Comparison of ENCODE assay signal across 8 cellular contexts in genomic region chr3:45688882-45689786, GRCh38. TPM values are rescaled to one million over a fixed set of nuclear protein-coding genes. Genes with fewer than 3 reads are reported as not detected.
DNase-seq lines count a peak whose midpoint lies in the region; TF ChIP-seq lines count a peak whose summit lies in the region.

TSS of gene SACM1L (plus strand) at chr3:45689396. CDS start at chr3:45689466, 70 bp downstream.

- no peak within 1 kb of the TSS for H4K5ac ChIP-seq in H9 (ENCODE audit: insufficient read length, low read depth, low read length)

- TF ChIP-seq CTCF in H9 (conservative IDR thresholded peaks at IDR 0.05) (no peak), fibroblast of the aortic adventitia (IDR thresholded peaks at IDR 0.05; ENCODE audit: insufficient read depth, low read length) (no peak), nephron (IDR thresholded peaks at IDR 0.05; ENCODE audit: unreplicated experiment in 3 of 3) (no peak)

- no peak within 1 kb of the TSS for H4K8ac ChIP-seq in H9 (replicated peaks; ENCODE audit: insufficient read length, low read depth, low read length)

- H3K4me1 Mint-ChIP-seq in H9 (peaks cover 53% of the 10 kb centered on the region in 2 experiments), nephron (peaks cover 40% of the 10 kb centered on the region)
- H3K4me1 Mint-ChIP-seq in stimulated activated naive CD8-positive, alpha-beta T cell treated with anti-CD3 and anti-CD28 coated beads, Interleukin-15, Interleukin-2, amounts not matched to agents 100 ng/mL and 50 ng/mL, for 24 hours (ENCODE audit: low read depth): peaks cover 55% of the 10 kb centered on the region

- H3K9ac ChIP-seq in H9 (ENCODE audit: extremely low read depth, insufficient read length, low read length): peak within 1 kb of the TSS; percentile 92

- H4K91ac ChIP-seq in H9 (ENCODE audit: insufficient read length, low read depth, low read length): no peak within 1 kb of the TSS

- no peak within 1 kb of the TSS for H3T11ph ChIP-seq in H9 (ENCODE audit: low read length)

- no CpG with 5 or more reads among the region's 81 CpGs for WGBS in H9 (ENCODE audit: extremely low coverage, insufficient read length, low lambda C conversion rate)

- H3K4me3 Mint-ChIP-seq in H9: peak within 1 kb of the TSS; percentile 82 to 89
- peak within 1 kb of the TSS; percentile 83 to 95 (median 90) for H3K4me3 Mint-ChIP-seq in nephron
- H3K4me3 Mint-ChIP-seq in stimulated activated naive CD8-positive, alpha-beta T cell treated with anti-CD3 and anti-CD28 coated beads, Interleukin-15, Interleukin-2, amounts not matched to agents 100 ng/mL and 50 ng/mL, for 24 hours: peak within 1 kb of the TSS; percentile 94

- H3K79me1 ChIP-seq in H9 (ENCODE audit: insufficient read depth, low read depth, low read length, poor library complexity, severe bottlenecking): peaks cover 5% of the 10 kb centered on the region

- H3K27me3 Mint-ChIP-seq in H9 (ENCODE audit: low read depth) (peaks cover 3% of the 10 kb centered on the region), nephron (ENCODE audit: low read depth) (peaks cover 10% of the 10 kb centered on the region)
- H3K27me3 Mint-ChIP-seq in stimulated activated naive CD8-positive, alpha-beta T cell treated with anti-CD3 and anti-CD28 coated beads, Interleukin-15, Interleukin-2, amounts not matched to agents 100 ng/mL and 50 ng/mL, for 24 hours: peaks cover 4% of the 10 kb centered on the region

- no peak within 1 kb of the TSS for H3K23ac ChIP-seq in H9 (ENCODE audit: insufficient read length, low read depth, low read length)

- peaks cover 36% of the 10 kb centered on the region for H3K79me2 ChIP-seq in H9 (ENCODE audit: insufficient read depth, low read length)

- H3K27ac ChIP-seq in H9 (ENCODE audit: insufficient read length, low read depth, low read length): peak within 1 kb of the TSS; percentile 35

- no peak within 1 kb of the TSS for H2BK12ac ChIP-seq in H9 (ENCODE audit: insufficient read length, low read depth, low read length)

- peaks cover 8 to 11% (median 11%) of the 10 kb centered on the region in 3 experiments for H3K36me3 Mint-ChIP-seq in H9 (ENCODE audit: insufficient read depth in 1 of 3, low read depth in 3 of 3)
- peaks cover 12% of the 10 kb centered on the region for H3K36me3 Mint-ChIP-seq in nephron (ENCODE audit: low read depth)
- peaks cover 46% of the 10 kb centered on the region for H3K36me3 Mint-ChIP-seq in stimulated activated naive CD8-positive, alpha-beta T cell treated with anti-CD3 and anti-CD28 coated beads, Interleukin-15, Interleukin-2, amounts not matched to agents 100 ng/mL and 50 ng/mL, for 24 hours (ENCODE audit: low read depth)

- peaks cover 6% of the 10 kb centered on the region for H3K23me2 ChIP-seq in H9 (ENCODE audit: insufficient read length, low read depth, low read length, poor library complexity, severe bottlenecking)

- H2AK5ac ChIP-seq in H9 (ENCODE audit: insufficient read length, low read length): no peak within 1 kb of the TSS

- peaks cover 8% of the 10 kb centered on the region; the same call in 1 of the 2 replicates for H3K36me3 ChIP-seq in MG63

- H3K4me3 ChIP-seq in MG63: peak within 1 kb of the TSS; percentile 79
- peak within 1 kb of the TSS; percentile 78 for H3K4me3 ChIP-seq in fibroblast of the aortic adventitia (ENCODE audit: low read depth, low read length)

- no peaks in the 10 kb centered on the region for H4K20me1 ChIP-seq in H9 (ENCODE audit: control insufficient read depth, insufficient read depth, insufficient read length)

- H3K56ac ChIP-seq in H9 (ENCODE audit: insufficient read length, low read depth, low read length): no peak within 1 kb of the TSS

- H3K14ac ChIP-seq in H9 (ENCODE audit: insufficient read depth, low read length): peak within 1 kb of the TSS; percentile 79; the same call in 1 of the 2 replicates

- no peak within 1 kb of the TSS for H2BK15ac ChIP-seq in H9 (ENCODE audit: low read depth, low read length)

- H3K27me3 ChIP-seq in H9 (ENCODE audit: insufficient read depth, low read length): no peaks in the 10 kb centered on the region
- no peaks in the 10 kb centered on the region for H3K27me3 ChIP-seq in MG63

- H2BK120ac ChIP-seq in H9 (ENCODE audit: low read depth, low read length, poor library complexity, severe bottlenecking): no peak within 1 kb of the TSS

- H2BK5ac ChIP-seq in H9 (ENCODE audit: insufficient read length, low read length): no peak within 1 kb of the TSS

- peak within 1 kb of the TSS; percentile 71 for H3K18ac ChIP-seq in H9 (ENCODE audit: insufficient read length, low read depth, low read length)

- peaks cover 7% of the 10 kb centered on the region; the same call in 1 of the 2 replicates for H3K4me1 ChIP-seq in H9 (ENCODE audit: insufficient read depth, low read length)

- H3K9me3 ChIP-seq in H9 (ENCODE audit: control insufficient read depth, low read depth, low read length): no peaks in the 10 kb centered on the region
- no peaks in the 10 kb centered on the region for H3K9me3 ChIP-seq in MG63

- DNase-seq in ELR (ENCODE audit: low read depth) (peak; percentile 98), H9 (peak; percentile 98), MG63 (peak; percentile 97), SHP77 treated with DMSO at 0.1 percent for 48 hours (lab: John Stamatoyannopoulos, UW) (peak; percentile 92), fibroblast of the aortic adventitia (ENCODE audit: low read depth) (peak; percentile 99)
- peak; percentile 98 for DNase-seq in activated effector memory CD4-positive, alpha-beta T cell treated with anti-CD3 and anti-CD28 coated beads, Interleukin-2, amount 50 U/mL, for 16 hours

- peak within 1 kb of the TSS; percentile 91 for H3K4me2 ChIP-seq in H9 (ENCODE audit: insufficient read depth, insufficient read length, low read length)

- H3K27ac Mint-ChIP-seq in H9: peak within 1 kb of the TSS; percentile 97 to 98 (median 97)
- H3K27ac Mint-ChIP-seq in nephron: peak within 1 kb of the TSS; percentile 60 to 93 (median 84)
- H3K27ac Mint-ChIP-seq in stimulated activated naive CD8-positive, alpha-beta T cell treated with anti-CD3 and anti-CD28 coated beads, Interleukin-15, Interleukin-2, amounts not matched to agents 100 ng/mL and 50 ng/mL, for 24 hours: peak within 1 kb of the TSS; percentile 99

- H3K4ac ChIP-seq in H9 (ENCODE audit: low read depth, low read length): no peak within 1 kb of the TSS

- H3K9me3 Mint-ChIP-seq in H9 (peaks cover 2 to 4% of the 10 kb centered on the region in 2 experiments; a peak in 3 of 5 replicates), nephron (no peaks in the 10 kb centered on the region)
- H3K9me3 Mint-ChIP-seq in stimulated activated naive CD8-positive, alpha-beta T cell treated with anti-CD3 and anti-CD28 coated beads, Interleukin-15, Interleukin-2, amounts not matched to agents 100 ng/mL and 50 ng/mL, for 24 hours: no peaks in the 10 kb centered on the region

- H2AFZ ChIP-seq in H9 (ENCODE audit: low read length): peak within 1 kb of the TSS; percentile 17

- no peak within 1 kb of the TSS for H2BK20ac ChIP-seq in H9 (ENCODE audit: low read depth, low read length, poor library complexity, severe bottlenecking)

RNA-seq across cellular contexts. Expression of gene SACM1L, which starts in this region (rescaled TPM):
- total RNA-seq in H9 (2021): 52.8 and 54.7 TPM in 2 replicates
- 7.7 and 50.2 TPM in 2 replicates for total RNA-seq in MG63 (2014; rRNA removed; shearing (Covaris generic); ENCODE audit: low replicate concordance)
- 18.5 and 30.7 TPM in 2 replicates for total RNA-seq in fibroblast of the aortic adventitia (ENCODE audit: low replicate concordance)

Comparison
In these comparisons a context has a peak if more than half of its experiments do, and no peak if none do; other contexts are left out.
1. Peak in every context shown above with its lines: DNase-seq, H3K4me3 ChIP-seq and H3K27ac ChIP-seq.